ENCODE assay signal across 23 cellular contexts in genomic region chr2:235894839-235895238, GRCh38.
A peak's percentile ranks its signal among the peaks of the same experiment; 100 is the strongest.
DNase-seq lines count a peak whose midpoint lies in the region; ATAC-seq and TF ChIP-seq lines count a peak whose summit lies in the region.
"Had no signal": no experiment of that assay in that cellular context is flagged by ENCODE, and none has a peak within 500 bp of the region (broad histone marks: within the 10 kb centered on the region; RNA-seq: fewer than 3 reads in every experiment).

No MANE protein-coding gene starts in this region.

- H3K4me3 ChIP-seq in coronary artery (no peak overlapping the region), fibroblast of mammary gland (ENCODE audit: control insufficient read depth, low read depth, low read length) (no peak overlapping the region), breast epithelium (no peak overlapping the region)
- H3K4me3 ChIP-seq: BLaER1, GM12878 had no signal

- ATAC-seq in HG02884 (IDR thresholded peaks at IDR 0.05; ENCODE audit: unreplicated experiment): no peak
- ATAC-seq in left cardiac atrium: no peak
- ATAC-seq: GM12878 had no signal

- intact Hi-C loops in breast epithelium (cut with DNase I; ENCODE audit: low total_unique reads) (no loop called here), left cardiac atrium (cut with DNase I) (no loop called here)

- H3K36me3 ChIP-seq in breast epithelium: no peaks in the 10 kb centered on the region
- H3K36me3 ChIP-seq: BE2C had no signal

- no peak overlapping the region for H3K27ac ChIP-seq in coronary artery
- H3K27ac ChIP-seq in breast epithelium: no peak overlapping the region
- H3K27ac ChIP-seq: BLaER1 had no signal

- TF ChIP-seq POLR2A in breast epithelium (IDR thresholded peaks at IDR 0.05): no peak

- peak; percentile 22 for DNase-seq in coronary artery (ENCODE audit: low spot score)
- DNase-seq in fibroblast of mammary gland (ENCODE audit: low read depth): peak; percentile 12
- DNase-seq in islet precursor cell: peak; percentile 38
- DNase-seq in breast epithelium (ENCODE audit: low spot score in 2 of 2): no peak
- DNase-seq in left cardiac atrium: no peak
- DNase-seq: 8988T; ACHN; BE2C; C1 segment of cervical spinal cord; CD4-positive, alpha-beta memory T cell; CD4-positive, CD25-positive, alpha-beta regulatory T cell; CD8-positive, alpha-beta memory T cell; COR-L47; DMS 273 treated with DMSO at 0.1 percent for 48 hours; DMS153; DMS53; DMS79; DND-41; EL; GDM1 had no signal

- no peaks in the 10 kb centered on the region for H3K4me1 ChIP-seq in breast epithelium
- H3K4me1 ChIP-seq: BE2C had no signal

- no peaks in the 10 kb centered on the region for H3K27me3 ChIP-seq in breast epithelium
- H3K27me3 ChIP-seq: BE2C, BLaER1 had no signal

- no peaks in the 10 kb centered on the region for H3K9me3 ChIP-seq in breast epithelium
- H3K9me3 ChIP-seq: BE2C had no signal

- TF ChIP-seq CTCF in coronary artery (IDR thresholded peaks at IDR 0.05): no peak
- TF ChIP-seq CTCF in fibroblast of mammary gland (conservative IDR thresholded peaks at IDR 0.05; ENCODE audit: control insufficient read depth, insufficient read depth, low read depth, low read length): no peak
- no peak for TF ChIP-seq CTCF in breast epithelium (IDR thresholded peaks at IDR 0.05)

Comparison
In these comparisons a context has a peak if more than half of its experiments do, and no peak if none do; other contexts are left out.
1. DNase-seq: peak in coronary artery (single experiment), fibroblast of mammary gland (single experiment) and islet precursor cell (single experiment); none in breast epithelium (0 of 2) and left cardiac atrium (single experiment).